10 cellular contexts compared by ENCODE assay signal in the genomic region with DNA sequence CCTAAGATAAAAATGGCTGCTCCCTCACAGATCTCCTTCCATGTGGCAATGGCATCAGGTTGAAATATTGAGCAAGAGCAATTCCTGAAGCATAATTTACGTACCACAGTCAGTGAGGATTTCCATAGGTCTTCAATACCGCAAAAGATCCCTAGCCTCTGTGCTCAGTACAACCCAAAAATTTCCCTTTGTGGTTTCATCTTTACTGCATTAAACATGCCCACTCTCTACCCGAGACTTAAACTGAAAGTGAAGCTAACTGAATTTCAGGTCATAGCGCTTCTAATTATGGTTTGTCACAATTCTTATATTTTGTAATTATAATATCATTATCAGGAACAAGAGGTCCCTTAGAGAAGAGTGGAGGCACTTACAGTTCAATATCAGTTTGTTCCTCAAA.
DNase-seq lines count a peak whose midpoint lies in the region; ATAC-seq and TF ChIP-seq lines count a peak whose summit lies in the region.
"Had no signal": no experiment of that assay in that cellular context is flagged by ENCODE, and none has a peak within 500 bp of the region (broad histone marks: within the 10 kb centered on the region; RNA-seq: fewer than 3 reads in every experiment).

No MANE protein-coding gene starts in this region.

- H3K4me1 ChIP-seq in BLaER1 (peaks cover 44% of the 10 kb centered on the region), ovary (ENCODE audit: insufficient read depth) (peaks cover 1% of the 10 kb centered on the region)

- no peaks in the 10 kb centered on the region for H3K36me3 ChIP-seq in BLaER1
- H3K36me3 ChIP-seq in ovary: no peaks in the 10 kb centered on the region

- TF ChIP-seq CTCF in ovary (IDR thresholded peaks at IDR 0.05): no peak

- no peaks in the 10 kb centered on the region for H4K20me1 ChIP-seq in BLaER1

- 93 to 96% (median 96%) methylated on average over 4 of the region's 4 CpGs for WGBS in ovary, 3 donors

- peak overlapping the region; percentile 44; the same call in 1 of the 2 replicates for H3K27ac ChIP-seq in BLaER1
- no peak overlapping the region for H3K27ac ChIP-seq in caudate nucleus (ENCODE audit: low read depth, low read length)
- no peak overlapping the region for H3K27ac ChIP-seq in ovary

- no peak overlapping the region for H3K9ac ChIP-seq in BLaER1

- peak overlapping the region; percentile 53 for H3K4me2 ChIP-seq in BLaER1

- no peak overlapping the region for H3K27ac Mint-ChIP-seq in activated naive CD4-positive, alpha-beta T cell treated with anti-CD3 and anti-CD28 coated beads, Interleukin-2, amount 50 U/mL, for 72 hours

- no peaks in the 10 kb centered on the region for H3K36me3 Mint-ChIP-seq in activated naive CD4-positive, alpha-beta T cell treated with anti-CD3 and anti-CD28 coated beads, Interleukin-2, amount 50 U/mL, for 72 hours

- ATAC-seq in GM19324 (IDR thresholded peaks at IDR 0.05; ENCODE audit: low FRiP score, unreplicated experiment) (peak; percentile 79), HG02678 (IDR thresholded peaks at IDR 0.05; ENCODE audit: unreplicated experiment) (peak; percentile 76), HG03457 (IDR thresholded peaks at IDR 0.05; ENCODE audit: unreplicated experiment) (peak; percentile 83)
- no peak for ATAC-seq in activated naive CD4-positive, alpha-beta T cell treated with anti-CD3 and anti-CD28 coated beads, Interleukin-2, amount 50 U/mL, for 72 hours

- TF ChIP-seq POLR2A in ovary (IDR thresholded peaks at IDR 0.05): no peak

- H3K27me3 ChIP-seq in BLaER1 (no peaks in the 10 kb centered on the region), ovary (no peaks in the 10 kb centered on the region)

- no peaks in the 10 kb centered on the region for H3K9me3 Mint-ChIP-seq in activated naive CD4-positive, alpha-beta T cell treated with anti-CD3 and anti-CD28 coated beads, Interleukin-2, amount 50 U/mL, for 72 hours

- DNase-seq in caudate nucleus (lab: John Stamatoyannopoulos, UW): no peak
- DNase-seq in activated naive CD4-positive, alpha-beta T cell treated with anti-CD3 and anti-CD28 coated beads, Interleukin-2, amount 50 U/mL, for 72 hours (ENCODE audit: low spot score in 2 of 2): no peak
- no peak for DNase-seq in posterior cingulate gyrus
- DNase-seq in ovary: no peak
- DNase-seq: amniotic stem cell, NCI-H187 treated with DMSO at 0.1 percent for 48 hours had no signal

- H3K4me3 ChIP-seq in BLaER1: no peak overlapping the region
- no peak overlapping the region for H3K4me3 ChIP-seq in ovary

- H3K9me3 ChIP-seq in BLaER1 (no peaks in the 10 kb centered on the region), ovary (no peaks in the 10 kb centered on the region)

- intact Hi-C loops in posterior cingulate gyrus (cut with DNase I) (no loop called here), ovary (cut with DNase I) (no loop called here)

- TF ChIP-seq EP300 in ovary (IDR thresholded peaks at IDR 0.05): no peak

Comparison
In these comparisons a context has a peak if more than half of its experiments do, and no peak if none do; other contexts are left out.
1. ATAC-seq: peak in GM19324 (single experiment), HG02678 (single experiment) and HG03457 (single experiment); none in activated naive CD4-positive, alpha-beta T cell treated with anti-CD3 and anti-CD28 coated beads, Interleukin-2, amount 50 U/mL, for 72 hours (0 of 2).